Comparison of ENCODE assay signal across 8 cellular contexts in the genomic region with DNA sequence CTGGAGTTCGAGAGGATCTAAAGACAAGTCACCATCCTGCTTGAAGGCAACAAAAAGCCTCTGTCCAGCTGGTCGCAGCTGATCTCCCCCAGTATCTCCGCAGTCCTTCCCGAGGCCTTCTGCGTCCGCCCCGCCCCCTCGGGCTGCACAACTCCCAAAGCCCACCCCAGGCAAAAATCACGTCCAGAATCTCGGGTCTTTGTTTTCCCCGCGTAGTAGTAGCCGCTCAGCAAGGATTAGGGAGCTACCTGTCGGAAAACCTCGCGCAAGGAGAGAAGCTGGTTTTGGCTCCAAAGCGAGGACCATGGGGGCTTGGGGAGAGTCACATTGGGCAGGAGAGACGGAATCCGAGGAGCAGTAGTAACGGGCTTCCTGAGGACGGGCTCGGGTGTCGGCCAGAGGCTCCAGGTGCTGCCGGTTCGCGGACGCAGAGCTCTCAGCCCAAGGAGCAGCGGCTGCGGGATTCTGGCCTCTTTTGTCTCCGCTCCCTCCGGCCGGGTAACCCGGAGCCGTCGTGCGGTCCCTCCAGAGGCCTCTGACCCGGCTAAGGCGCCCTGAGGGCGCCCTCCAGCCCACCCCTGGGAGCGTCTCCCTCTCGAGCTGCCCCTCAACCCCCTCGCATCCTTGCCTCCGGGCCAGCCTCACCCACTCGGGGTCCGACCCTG. TPM values are rescaled to one million over a fixed set of nuclear protein-coding genes. Genes with fewer than 3 reads are reported as not detected.
A peak's percentile ranks its signal among the peaks of the same experiment; 100 is the strongest.
DNase-seq lines count a peak whose midpoint lies in the region; ATAC-seq and TF ChIP-seq lines count a peak whose summit lies in the region.

No MANE protein-coding gene starts in this region.

- TF ChIP-seq POLR2A in prostate gland (IDR thresholded peaks at IDR 0.05), result no peak

- H3K27me3 ChIP-seq in Caco-2 (replicated peaks; ENCODE audit: control insufficient read depth, insufficient read depth, low read length) (no peaks in the 10 kb centered on the region), heart right ventricle (no peaks in the 10 kb centered on the region), prostate gland (replicated peaks; ENCODE audit: insufficient read depth) (no peaks in the 10 kb centered on the region)

- BruUV-seq in Caco-2 (replicated peaks; lab: Mats Ljungman, UMichigan), result no TSS peak

- H3K27me3 Mint-ChIP-seq in Caco-2 (ENCODE audit: insufficient read depth, unreplicated experiment), result no peaks in the 10 kb centered on the region

- peaks cover 55% of the 10 kb centered on the region for H3K36me3 Mint-ChIP-seq in Caco-2 (ENCODE audit: insufficient read depth, unreplicated experiment)
- H3K36me3 Mint-ChIP-seq in activated naive CD4-positive, alpha-beta T cell treated with anti-CD3 and anti-CD28 coated beads, Interleukin-2, amount 50 U/mL, for 72 hours, result peaks cover 47 to 50% of the 10 kb centered on the region in 2 donors

- H3K4me1 Mint-ChIP-seq in Caco-2 (ENCODE audit: low read depth, unreplicated experiment), result peaks cover 14% of the 10 kb centered on the region

- H3K36me3 ChIP-seq in Caco-2 (ENCODE audit: control insufficient read depth, insufficient read depth, low read length) (peaks cover 1% of the 10 kb centered on the region; the same call in 1 of the 2 replicates), heart right ventricle (peaks cover 0 to 33% (median 14%) of the 10 kb centered on the region in 9 donors), prostate gland (peaks cover 0 to 5% of the 10 kb centered on the region in 2 donors)

- intact Hi-C loops in Caco-2 (cut with micrococcal nuclease; ENCODE audit: unreplicated experiment), result no loop called here
- intact Hi-C loops in heart right ventricle (cut with DNase I), result loop anchor here in 1 of 10 donors (5.0 to 10.0 kb wide), 2 partner anchors 38 to 144 kb away; a partner anchor contains a TSS
- intact Hi-C loops in prostate gland (cut with DNase I), result no loop called here

- peak overlapping the region; percentile 93 for H3K27ac Mint-ChIP-seq in Caco-2 (ENCODE audit: unreplicated experiment)
- peak overlapping the region; percentile 93 to 96 for H3K27ac Mint-ChIP-seq in activated naive CD4-positive, alpha-beta T cell treated with anti-CD3 and anti-CD28 coated beads, Interleukin-2, amount 50 U/mL, for 72 hours

- CTCF ChIA-PET in Caco-2 (lab: Charles Lee), result interaction anchor here (0.6 to 1.5 kb wide), 3 partner anchors 15 to 145 kb away, joined by 3 to 5 read pairs (median 3); no protein-coding TSS in a partner anchor

- WGBS in heart right ventricle, 2 donors, result 1% methylated on average over 45 of the region's 45 CpGs
- WGBS in prostate gland, result under 1% methylated on average over 42 of the region's 45 CpGs

- H3K9me3 Mint-ChIP-seq in Caco-2 (ENCODE audit: unreplicated experiment), result peaks cover 8% of the 10 kb centered on the region
- H3K9me3 Mint-ChIP-seq in activated naive CD4-positive, alpha-beta T cell treated with anti-CD3 and anti-CD28 coated beads, Interleukin-2, amount 50 U/mL, for 72 hours, result peaks cover 14 to 18% of the 10 kb centered on the region in 2 donors

- H3K4me3 ChIP-seq in Caco-2 (ENCODE audit: low read depth, low read length) (peak overlapping the region; percentile 77), heart right ventricle (peak overlapping the region; percentile 59 to 100 (median 94)), prostate gland (peak overlapping the region; percentile 67 to 70)

- peaks cover 4% of the 10 kb centered on the region; the same call in 1 of the 2 replicates for H3K9me3 ChIP-seq in Caco-2
- peaks cover 0 to 8% (median 0%) of the 10 kb centered on the region in 11 donors for H3K9me3 ChIP-seq in heart right ventricle
- no peaks in the 10 kb centered on the region for H3K9me3 ChIP-seq in prostate gland

- DNase-seq in Caco-2 (peak; percentile 27 to 38), HT1080 (ENCODE audit: low read depth) (peak; percentile 19), heart right ventricle (peak in 1 of 2 donors; percentile 20), prostate gland (ENCODE audit: low spot score) (no peak), NCI-H2107 (lab: John Stamatoyannopoulos, UW) (no peak), AML-193 (lab: John Stamatoyannopoulos, UW) (no peak)
- DNase-seq in activated naive CD4-positive, alpha-beta T cell treated with anti-CD3 and anti-CD28 coated beads, Interleukin-2, amount 50 U/mL, for 72 hours (ENCODE audit: low spot score in 2 of 2), result peak in 1 of 2 donors; percentile 9

- POLR2A ChIA-PET in Caco-2 (lab: Charles Lee), result interaction anchor here (0.6 to 1.1 kb wide), 6 partner anchors 15 to 795 kb away, joined by 3 to 5 read pairs (median 4); a partner anchor contains a TSS

- peak overlapping the region; percentile 93 for H3K4me3 Mint-ChIP-seq in Caco-2 (ENCODE audit: unreplicated experiment)

- TF ChIP-seq CTCF in Caco-2 (IDR thresholded peaks at IDR 0.05; ENCODE audit: insufficient read depth in 1 of 2, low read depth in 1 of 2, low read length in 1 of 2, severe bottlenecking in 1 of 2, unreplicated experiment in 1 of 2) (no peak), heart right ventricle (IDR thresholded peaks at IDR 0.05) (no peak), prostate gland (IDR thresholded peaks at IDR 0.05) (no peak)

- H3K27ac ChIP-seq in heart right ventricle (peak overlapping the region; percentile 9 to 92 (median 79)), prostate gland (peak overlapping the region; percentile 57 to 69)

- ATAC-seq in GM19397 (IDR thresholded peaks at IDR 0.05; ENCODE audit: unreplicated experiment), result peak; percentile 42
- ATAC-seq in activated naive CD4-positive, alpha-beta T cell treated with anti-CD3 and anti-CD28 coated beads, Interleukin-2, amount 50 U/mL, for 72 hours, result peak; percentile 60 to 66
- peak; percentile 21 to 73 (median 62) for ATAC-seq in heart right ventricle

- H3K4me1 ChIP-seq in Caco-2 (peaks cover 10% of the 10 kb centered on the region), heart right ventricle (peaks cover 10 to 44% (median 27%) of the 10 kb centered on the region in 9 donors), prostate gland (replicated peaks) (peaks cover 7% of the 10 kb centered on the region)

RNA-seq across cellular contexts. Expression of a gene that starts 0.4 kb away (rescaled TPM):
- total RNA-seq in Caco-2 (2022) (39.4 and 43.0 TPM in 2 replicates), heart right ventricle (10 to 100 TPM in 9 of 10 donors, 1 to 10 TPM in 1; 9.6 to 15.7 (median 12.2) TPM), prostate gland (10 to 100 TPM; 18.3 to 26.2 TPM)
- total RNA-seq in HT1080 (2014; rRNA removed; shearing (Covaris generic)), result 17.9 and 23.0 TPM in 2 replicates
- polyA plus RNA-seq in HT1080 (2015; cell fraction: cytosol; rRNA removed), result 6.2 and 10.4 TPM in 2 replicates
- 15.0 and 17.4 TPM in 2 replicates for polyA plus RNA-seq in HT1080 (2015; cell fraction: nucleus; rRNA removed)
- 10 to 100 TPM; 17.0 to 22.7 TPM for total RNA-seq in activated naive CD4-positive, alpha-beta T cell treated with anti-CD3 and anti-CD28 coated beads, Interleukin-2, amount 50 U/mL, for 72 hours
- polyA plus RNA-seq in heart right ventricle, result 1 to 10 TPM; 3.5 to 8.4 TPM

RNA-seq across cellular contexts. Expression of a gene that starts 0.5 kb away (rescaled TPM):
- total RNA-seq in Caco-2 (2022) (28.4 and 29.2 TPM in 2 replicates), heart right ventricle (10 to 100 TPM in 8 of 10 donors, 1 to 10 TPM in 2; 9.0 to 14.9 (median 12.1) TPM), prostate gland (10 to 100 TPM; 13.5 to 13.8 TPM)
- total RNA-seq in HT1080 (2014; rRNA removed; shearing (Covaris generic)), result 19.3 and 23.4 TPM in 2 replicates
- polyA plus RNA-seq in HT1080 (2015; cell fraction: cytosol; rRNA removed), result 17.9 and 24.9 TPM in 2 replicates
- 35.1 and 37.8 TPM in 2 replicates for polyA plus RNA-seq in HT1080 (2015; cell fraction: nucleus; rRNA removed)
- 10 to 100 TPM; 40.1 to 45.0 TPM for total RNA-seq in activated naive CD4-positive, alpha-beta T cell treated with anti-CD3 and anti-CD28 coated beads, Interleukin-2, amount 50 U/mL, for 72 hours
- polyA plus RNA-seq in heart right ventricle, result 1 to 10 TPM; 5.0 to 6.8 TPM

RNA-seq across cellular contexts. Expression of a gene that starts 40.1 kb away (rescaled TPM):
- total RNA-seq in Caco-2 (2022) (7.4 and 7.9 TPM in 2 replicates), heart right ventricle (1 to 10 TPM; 5.2 to 8.7 (median 6.2) TPM), prostate gland (1 to 10 TPM; 6.8 to 7.4 TPM)
- total RNA-seq in HT1080 (2014; rRNA removed; shearing (Covaris generic)), result 10.5 and 11.6 TPM in 2 replicates
- polyA plus RNA-seq in HT1080 (2015; cell fraction: cytosol; rRNA removed), result 10.1 and 11.5 TPM in 2 replicates
- 12.4 and 17.0 TPM in 2 replicates for polyA plus RNA-seq in HT1080 (2015; cell fraction: nucleus; rRNA removed)
- 10 to 100 TPM in 1 of 2 donors, 1 to 10 TPM in 1; 4.4 to 11.1 TPM for total RNA-seq in activated naive CD4-positive, alpha-beta T cell treated with anti-CD3 and anti-CD28 coated beads, Interleukin-2, amount 50 U/mL, for 72 hours
- polyA plus RNA-seq in heart right ventricle, result 1 to 10 TPM; 1.5 to 4.3 TPM

Comparison
In these comparisons a context has a peak if more than half of its experiments do, and no peak if none do; other contexts are left out.
1. DNase-seq: peak in Caco-2 (2 of 2) and HT1080 (single experiment); none in prostate gland (single experiment), NCI-H2107 (single experiment) and AML-193 (0 of 2).
2. Peak in every context shown above with its lines, with median percentiles within 50 percentile points of each other: H3K4me3 ChIP-seq and ATAC-seq.